ENCODE assay signal across 8 cellular contexts in genomic region chr17:17590141-17590735, GRCh38. TPM values are rescaled to one million over a fixed set of nuclear protein-coding genes. Genes with fewer than 3 reads are reported as not detected.
A peak's percentile ranks its signal among the peaks of the same experiment; 100 is the strongest.
DNase-seq lines count a peak whose midpoint lies in the region; ATAC-seq and TF ChIP-seq lines count a peak whose summit lies in the region.

No MANE protein-coding gene starts in this region.

- peaks cover 19 to 28% (median 20%) of the 10 kb centered on the region in 3 donors for H3K4me1 Mint-ChIP-seq in T-cell
- peaks cover 13 to 29% of the 10 kb centered on the region in 2 donors for H3K4me1 Mint-ChIP-seq in stimulated activated naive B cell treated with anti-CD40 and anti-IgM and Interleukin-4, amounts not matched to agents 10 μg/mL and 1 μg/mL and 100 μg/mL, for 72 hours

- H3K36me3 Mint-ChIP-seq in T-cell: no peaks in the 10 kb centered on the region
- no peaks in the 10 kb centered on the region for H3K36me3 Mint-ChIP-seq in stimulated activated naive B cell treated with anti-CD40 and anti-IgM and Interleukin-4, amounts not matched to agents 10 μg/mL and 1 μg/mL and 100 μg/mL, for 72 hours

- peak overlapping the region; percentile 26 to 83 for H3K27ac Mint-ChIP-seq in T-cell
- H3K27ac Mint-ChIP-seq in stimulated activated naive B cell treated with anti-CD40 and anti-IgM and Interleukin-4, amounts not matched to agents 10 μg/mL and 1 μg/mL and 100 μg/mL, for 72 hours: peak overlapping the region; percentile 95

- ATAC-seq in T-cell (replicated peaks in 1 of 4): no peak
- ATAC-seq in stimulated activated naive B cell treated with anti-CD40 and anti-IgM and Interleukin-4, amounts not matched to agents 10 μg/mL and 1 μg/mL and 100 μg/mL, for 72 hours (replicated peaks): no peak

- no peak for TF ChIP-seq CTCF in fibroblast of villous mesenchyme (IDR thresholded peaks at IDR 0.05; ENCODE audit: insufficient read depth, low read depth, low read length)

- H3K27me3 Mint-ChIP-seq in T-cell: no peaks in the 10 kb centered on the region
- H3K27me3 Mint-ChIP-seq in stimulated activated naive B cell treated with anti-CD40 and anti-IgM and Interleukin-4, amounts not matched to agents 10 μg/mL and 1 μg/mL and 100 μg/mL, for 72 hours: no peaks in the 10 kb centered on the region

- peak overlapping the region; percentile 84 to 96 (median 90) for H3K4me3 Mint-ChIP-seq in T-cell
- H3K4me3 Mint-ChIP-seq in stimulated activated naive B cell treated with anti-CD40 and anti-IgM and Interleukin-4, amounts not matched to agents 10 μg/mL and 1 μg/mL and 100 μg/mL, for 72 hours: peak overlapping the region; percentile 91 to 94

- peak overlapping the region; percentile 89 for H3K4me3 ChIP-seq in fibroblast of villous mesenchyme (ENCODE audit: low read depth, low read length)

- H3K9me3 Mint-ChIP-seq in T-cell: no peaks in the 10 kb centered on the region
- no peaks in the 10 kb centered on the region for H3K9me3 Mint-ChIP-seq in stimulated activated naive B cell treated with anti-CD40 and anti-IgM and Interleukin-4, amounts not matched to agents 10 μg/mL and 1 μg/mL and 100 μg/mL, for 72 hours

- CTCF ChIA-PET in T-cell (lab: Charles Lee): interaction anchor here in 1 of 2 donors (0.7 kb wide), 1 partner anchor 26 kb away, joined by 3 read pairs; no protein-coding TSS in a partner anchor

- POLR2A ChIA-PET in T-cell (lab: Charles Lee): no interaction called here

- DNase-seq in NCI-H510A treated with DMSO at 0.1 percent for 48 hours (lab: John Stamatoyannopoulos, UW) (peak; percentile 26), NCI-H510A (lab: John Stamatoyannopoulos, UW) (no peak), T-cell (no peak), fibroblast of villous mesenchyme (ENCODE audit: low read depth) (no peak), kidney tubule cell (ENCODE audit: low spot score) (no peak), NCI-H2107 (lab: John Stamatoyannopoulos, UW) (no peak), NOMO-1 treated with DMSO at 0.1 percent for 48 hours (lab: John Stamatoyannopoulos, UW; ENCODE audit: unreplicated experiment) (no peak)
- no peak for DNase-seq in stimulated activated naive B cell treated with anti-CD40 and anti-IgM and Interleukin-4, amounts not matched to agents 10 μg/mL and 1 μg/mL and 100 μg/mL, for 72 hours

RNA-seq across cellular contexts. Expression of gene PEMT, which starts 1.3 kb away (rescaled TPM):
- total RNA-seq in T-cell (10 to 100 TPM; 13.3 to 25.8 (median 14.6) TPM), fibroblast of villous mesenchyme (28.9 and 36.7 TPM in 2 replicates)
